In genomic region chr6:81857812-81858211, GRCh38 we compare ENCODE assay signal across 25 cellular contexts.
"Had no signal": no experiment of that assay in that cellular context is flagged by ENCODE, and none has a peak within 500 bp of the region (broad histone marks: within the 10 kb centered on the region; RNA-seq: fewer than 3 reads in every experiment).

No MANE protein-coding gene starts in this region.

- ATAC-seq: activated CD4-positive, alpha-beta T cell treated with anti-CD3 and anti-CD28 coated beads for 36 hours; activated naive CD4-positive, alpha-beta T cell treated with anti-CD3 and anti-CD28 coated beads, Interleukin-2, amount 50 U/mL, for 72 hours; activated T-helper 17 cell treated with anti-CD3 and anti-CD28 coated beads, Interleukin-2, amount 50 U/mL, for 72 hours; left colon; lower lobe of right lung; mucosa of descending colon; naive thymus-derived CD4-positive, alpha-beta T cell; T-helper 17 cell; upper lobe of right lung had no signal

- H3K27ac Mint-ChIP-seq: activated B cell treated with CpG ODN at 0.5 μM for 24 hours; activated CD4-positive, alpha-beta T cell treated with anti-CD3 and anti-CD28 coated beads for 36 hours; activated naive CD4-positive, alpha-beta T cell treated with anti-CD3 and anti-CD28 coated beads, Interleukin-2, amount 50 U/mL, for 72 hours; activated T-cell treated with anti-CD3 and anti-CD28 coated beads, Interleukin-2, amount 50 U/mL, for 24 hours; activated T-helper 17 cell treated with anti-CD3 and anti-CD28 coated beads, Interleukin-2, amount 50 U/mL, for 72 hours; naive thymus-derived CD4-positive, alpha-beta T cell; T-helper 17 cell had no signal

- H3K27ac ChIP-seq: breast epithelium, lower lobe of right lung, upper lobe of right lung had no signal

- H3K27me3 Mint-ChIP-seq: activated B cell treated with CpG ODN at 0.5 μM for 24 hours; activated T-cell treated with anti-CD3 and anti-CD28 coated beads, Interleukin-2, amount 50 U/mL, for 24 hours; T-helper 17 cell had no signal

- H3K4me3 ChIP-seq: breast epithelium, lower lobe of right lung, mucosa of descending colon, upper lobe of right lung had no signal

- H3K4me3 Mint-ChIP-seq: activated B cell treated with CpG ODN at 0.5 μM for 24 hours; activated CD4-positive, alpha-beta T cell treated with anti-CD3 and anti-CD28 coated beads for 36 hours; activated T-cell treated with anti-CD3 and anti-CD28 coated beads, Interleukin-2, amount 50 U/mL, for 24 hours; activated T-helper 17 cell treated with anti-CD3 and anti-CD28 coated beads, Interleukin-2, amount 50 U/mL, for 72 hours; naive thymus-derived CD4-positive, alpha-beta T cell; neural crest cell; T-helper 17 cell had no signal

- H3K4me1 ChIP-seq: breast epithelium, lower lobe of right lung, upper lobe of right lung had no signal

- H3K27me3 ChIP-seq: breast epithelium, upper lobe of right lung had no signal

- H3K4me1 Mint-ChIP-seq: activated B cell treated with CpG ODN at 0.5 μM for 24 hours; activated CD4-positive, alpha-beta T cell treated with anti-CD3 and anti-CD28 coated beads for 36 hours; activated T-helper 17 cell treated with anti-CD3 and anti-CD28 coated beads, Interleukin-2, amount 50 U/mL, for 72 hours; naive thymus-derived CD4-positive, alpha-beta T cell; neural crest cell; T-helper 17 cell had no signal

- DNase-seq: activated B cell treated with CpG ODN at 0.5 μM for 24 hours; activated CD4-positive, alpha-beta T cell treated with anti-CD3 and anti-CD28 coated beads for 36 hours; activated CD4-positive, alpha-beta T cell treated with anti-CD3 and anti-CD28 coated beads, Interleukin-2, amount 50 U/mL, for 4 hours; activated CD8-positive, alpha-beta memory T cell treated with anti-CD3 and anti-CD28 coated beads for 24 hours; activated CD8-positive, alpha-beta memory T cell treated with anti-CD3 and anti-CD28 coated beads, Interleukin-2, amount 50 U/mL, for 4 hours; activated T-cell treated with anti-CD3 and anti-CD28 coated beads, Interleukin-2, amount 50 U/mL, for 24 hours; dermis blood vessel endothelial cell; effector memory CD4-positive, alpha-beta T cell; glutamatergic neuron; hypothalamus; left colon; lower lobe of right lung; mesendoderm; mucosa of descending colon; naive thymus-derived CD4-positive, alpha-beta T cell; retina; stimulated activated CD4-positive, alpha-beta T cell treated with anti-CD3 and anti-CD28 coated beads, Interleukin-4, amount 100 ng/mL, for 24 hours; stimulated activated naive CD4-positive, alpha-beta T cell treated with Interleukin-2 at 50 U/mL for 16 hours; SW 1271; T-helper 17 cell; upper lobe of right lung had no signal

- H3K36me3 Mint-ChIP-seq: activated naive CD4-positive, alpha-beta T cell treated with anti-CD3 and anti-CD28 coated beads, Interleukin-2, amount 50 U/mL, for 72 hours; naive thymus-derived CD4-positive, alpha-beta T cell had no signal

- H3K9me3 Mint-ChIP-seq: activated B cell treated with CpG ODN at 0.5 μM for 24 hours; activated T-cell treated with anti-CD3 and anti-CD28 coated beads, Interleukin-2, amount 50 U/mL, for 24 hours; neural crest cell had no signal

- H3K9me3 ChIP-seq: breast epithelium, lower lobe of right lung, mucosa of descending colon, upper lobe of right lung had no signal

- H3K36me3 ChIP-seq: breast epithelium, lower lobe of right lung, upper lobe of right lung had no signal
